Comparison of ENCODE assay signal across 3 cellular contexts in genomic region chr15:58247803-58248503, GRCh38.
TF ChIP-seq lines count a peak whose summit lies in the region.

No MANE protein-coding gene starts in this region.

TF ChIP-seq in K562, 482 proteins besides CTCF, POLR2A, EP300 and RAD21:
- TF ChIP-seq POLR3A (IDR thresholded peaks at IDR 0.05; ENCODE audit: borderline replicate concordance, extremely low read depth, insufficient read depth, insufficient read length) = no peak
- TF ChIP-seq CEBPB (tag; IDR thresholded peaks at IDR 0.05) = peak; percentile 79
- TF ChIP-seq CEBPG (CRISPR knock-in tag; IDR thresholded peaks at IDR 0.05) = peak; percentile 51; the same call in 1 of the 2 replicates
- peak in 1 of 2 experiments; percentile 63; a peak in 2 of 4 replicates for TF ChIP-seq CEBPG (tag; conservative IDR thresholded peaks at IDR 0.05 in 1 of 2, IDR thresholded peaks at IDR 0.05 in 1 of 2)

TF ChIP-seq in HepG2, 621 proteins besides CTCF, POLR2A, EP300 and RAD21:
- TF ChIP-seq SP5 (CRISPR knock-in tag; IDR thresholded peaks at IDR 0.05; ENCODE audit: borderline replicate concordance, low read depth) (0 out of 2 replicates have a peak, but pooled peaks have one; percentile 33), CEBPB (IDR thresholded peaks at IDR 0.05; ENCODE audit: borderline replicate concordance, low read depth, low read length) (peak; percentile 88), CEBPG (CRISPR knock-in tag; IDR thresholded peaks at IDR 0.05) (peak; percentile 61), ZNF746 (CRISPR knock-in tag; IDR thresholded peaks at IDR 0.05) (no peak)

TF ChIP-seq in GM12891, 5 proteins besides CTCF, POLR2A, EP300 and RAD21 (continued from another document):
- TF ChIP-seq PAX5 (IDR thresholded peaks at IDR 0.05; ENCODE audit: insufficient read depth, low read length, severe bottlenecking) (no peak), SPI1 (IDR thresholded peaks at IDR 0.05; ENCODE audit: low read depth, low read length) (no peak), POU2F2 (IDR thresholded peaks at IDR 0.05; ENCODE audit: low read depth, low read length) (no peak), POLR2AphosphoS5 (IDR thresholded peaks at IDR 0.05; ENCODE audit: low read depth, low read length) (no peak)
